ENCODE assay signal across 1 cellular context in the genomic region with DNA sequence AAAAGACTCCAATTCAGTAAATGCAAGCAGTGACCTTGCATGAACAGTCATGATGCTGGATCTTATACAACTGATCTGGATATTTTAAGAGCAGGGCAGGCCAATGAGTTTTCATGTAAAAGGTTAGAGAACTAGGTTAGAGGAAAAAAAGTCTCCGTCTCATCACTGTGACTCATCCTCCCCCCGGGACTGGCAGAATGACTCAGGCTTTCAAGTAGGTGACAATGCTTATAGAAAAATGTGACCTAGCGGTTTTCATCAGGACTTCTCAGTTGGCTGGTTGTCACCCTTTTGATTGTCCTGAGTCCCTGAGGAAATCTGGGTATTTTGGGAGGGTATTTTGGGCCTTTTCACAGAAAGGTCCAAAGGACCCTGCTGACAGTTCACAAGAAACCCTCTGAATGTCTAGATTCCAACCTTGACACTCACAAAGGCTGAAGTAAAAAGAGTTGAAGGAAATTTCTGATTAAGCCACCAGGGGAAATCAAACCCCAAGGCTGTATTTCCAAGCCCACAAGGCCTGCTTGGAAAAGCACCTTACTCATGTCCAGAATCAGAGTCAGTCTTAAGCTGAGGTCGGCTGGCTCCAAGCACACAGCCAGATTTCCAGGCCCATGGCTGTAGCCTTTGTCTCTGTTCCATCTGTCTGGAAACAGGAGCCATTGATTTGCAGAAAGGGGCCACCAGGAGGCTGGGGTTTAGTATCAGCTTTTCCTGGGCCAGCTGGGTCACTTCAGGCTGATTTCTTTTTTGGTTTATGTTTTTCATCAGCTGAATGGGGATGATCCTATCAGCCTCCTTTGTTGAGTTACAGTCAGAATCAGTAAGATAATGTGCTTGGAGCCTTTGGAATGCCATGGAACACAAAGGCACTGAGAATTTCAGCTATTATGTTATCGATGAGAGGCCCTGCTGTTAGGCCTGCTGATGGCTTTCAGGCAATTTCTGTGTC.
TF ChIP-seq lines count a peak whose summit lies in the region.

No MANE protein-coding gene starts in this region.

TF ChIP-seq in HepG2, 621 proteins besides CTCF, POLR2A, EP300 and RAD21 (continued from another document):
- TF ChIP-seq, protein P1, sequence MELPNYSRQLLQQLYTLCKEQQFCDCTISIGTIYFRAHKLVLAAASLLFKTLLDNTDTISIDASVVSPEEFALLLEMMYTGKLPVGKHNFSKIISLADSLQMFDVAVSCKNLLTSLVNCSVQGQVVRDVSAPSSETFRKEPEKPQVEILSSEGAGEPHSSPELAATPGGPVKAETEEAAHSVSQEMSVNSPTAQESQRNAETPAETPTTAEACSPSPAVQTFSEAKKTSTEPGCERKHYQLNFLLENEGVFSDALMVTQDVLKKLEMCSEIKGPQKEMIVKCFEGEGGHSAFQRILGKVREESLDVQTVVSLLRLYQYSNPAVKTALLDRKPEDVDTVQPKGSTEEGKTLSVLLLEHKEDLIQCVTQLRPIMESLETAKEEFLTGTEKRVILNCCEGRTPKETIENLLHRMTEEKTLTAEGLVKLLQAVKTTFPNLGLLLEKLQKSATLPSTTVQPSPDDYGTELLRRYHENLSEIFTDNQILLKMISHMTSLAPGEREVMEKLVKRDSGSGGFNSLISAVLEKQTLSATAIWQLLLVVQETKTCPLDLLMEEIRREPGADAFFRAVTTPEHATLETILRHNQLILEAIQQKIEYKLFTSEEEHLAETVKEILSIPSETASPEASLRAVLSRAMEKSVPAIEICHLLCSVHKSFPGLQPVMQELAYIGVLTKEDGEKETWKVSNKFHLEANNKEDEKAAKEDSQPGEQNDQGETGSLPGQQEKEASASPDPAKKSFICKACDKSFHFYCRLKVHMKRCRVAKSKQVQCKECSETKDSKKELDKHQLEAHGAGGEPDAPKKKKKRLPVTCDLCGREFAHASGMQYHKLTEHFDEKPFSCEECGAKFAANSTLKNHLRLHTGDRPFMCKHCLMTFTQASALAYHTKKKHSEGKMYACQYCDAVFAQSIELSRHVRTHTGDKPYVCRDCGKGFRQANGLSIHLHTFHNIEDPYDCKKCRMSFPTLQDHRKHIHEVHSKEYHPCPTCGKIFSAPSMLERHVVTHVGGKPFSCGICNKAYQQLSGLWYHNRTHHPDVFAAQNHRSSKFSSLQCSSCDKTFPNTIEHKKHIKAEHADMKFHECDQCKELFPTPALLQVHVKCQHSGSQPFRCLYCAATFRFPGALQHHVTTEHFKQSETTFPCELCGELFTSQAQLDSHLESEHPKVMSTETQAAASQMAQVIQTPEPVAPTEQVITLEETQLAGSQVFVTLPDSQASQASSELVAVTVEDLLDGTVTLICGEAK (IDR thresholded peaks at IDR 0.05) = no peak
- TF ChIP-seq, protein P1 (CRISPR knock-in tag; IDR thresholded peaks at IDR 0.05) = no peak
- TF ChIP-seq ZNF616 (CRISPR knock-in tag; IDR thresholded peaks at IDR 0.05; ENCODE audit: low read depth) (no peak), NKX3-1 (CRISPR knock-in tag; IDR thresholded peaks at IDR 0.05) (no peak), MAFK (conservative IDR thresholded peaks at IDR 0.05 in 1 of 2, IDR thresholded peaks at IDR 0.05 in 1 of 2; ENCODE audit: low read length in 2 of 2) (peak; percentile 43 to 57; a peak in 2 of 4 replicates)
- TF ChIP-seq, protein P2, sequence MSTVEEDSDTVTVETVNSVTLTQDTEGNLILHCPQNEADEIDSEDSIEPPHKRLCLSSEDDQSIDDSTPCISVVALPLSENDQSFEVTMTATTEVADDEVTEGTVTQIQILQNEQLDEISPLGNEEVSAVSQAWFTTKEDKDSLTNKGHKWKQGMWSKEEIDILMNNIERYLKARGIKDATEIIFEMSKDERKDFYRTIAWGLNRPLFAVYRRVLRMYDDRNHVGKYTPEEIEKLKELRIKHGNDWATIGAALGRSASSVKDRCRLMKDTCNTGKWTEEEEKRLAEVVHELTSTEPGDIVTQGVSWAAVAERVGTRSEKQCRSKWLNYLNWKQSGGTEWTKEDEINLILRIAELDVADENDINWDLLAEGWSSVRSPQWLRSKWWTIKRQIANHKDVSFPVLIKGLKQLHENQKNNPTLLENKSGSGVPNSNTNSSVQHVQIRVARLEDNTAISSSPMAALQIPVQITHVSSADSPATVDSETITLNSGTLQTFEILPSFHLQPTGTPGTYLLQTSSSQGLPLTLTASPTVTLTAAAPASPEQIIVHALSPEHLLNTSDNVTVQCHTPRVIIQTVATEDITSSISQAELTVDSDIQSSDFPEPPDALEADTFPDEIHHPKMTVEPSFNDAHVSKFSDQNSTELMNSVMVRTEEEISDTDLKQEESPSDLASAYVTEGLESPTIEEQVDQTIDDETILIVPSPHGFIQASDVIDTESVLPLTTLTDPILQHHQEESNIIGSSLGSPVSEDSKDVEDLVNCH (CRISPR knock-in tag; IDR thresholded peaks at IDR 0.05) = no peak
- TF ChIP-seq, protein P3, sequence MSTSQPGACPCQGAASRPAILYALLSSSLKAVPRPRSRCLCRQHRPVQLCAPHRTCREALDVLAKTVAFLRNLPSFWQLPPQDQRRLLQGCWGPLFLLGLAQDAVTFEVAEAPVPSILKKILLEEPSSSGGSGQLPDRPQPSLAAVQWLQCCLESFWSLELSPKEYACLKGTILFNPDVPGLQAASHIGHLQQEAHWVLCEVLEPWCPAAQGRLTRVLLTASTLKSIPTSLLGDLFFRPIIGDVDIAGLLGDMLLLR (CRISPR knock-in tag; IDR thresholded peaks at IDR 0.05) = no peak
